In the genomic region with DNA sequence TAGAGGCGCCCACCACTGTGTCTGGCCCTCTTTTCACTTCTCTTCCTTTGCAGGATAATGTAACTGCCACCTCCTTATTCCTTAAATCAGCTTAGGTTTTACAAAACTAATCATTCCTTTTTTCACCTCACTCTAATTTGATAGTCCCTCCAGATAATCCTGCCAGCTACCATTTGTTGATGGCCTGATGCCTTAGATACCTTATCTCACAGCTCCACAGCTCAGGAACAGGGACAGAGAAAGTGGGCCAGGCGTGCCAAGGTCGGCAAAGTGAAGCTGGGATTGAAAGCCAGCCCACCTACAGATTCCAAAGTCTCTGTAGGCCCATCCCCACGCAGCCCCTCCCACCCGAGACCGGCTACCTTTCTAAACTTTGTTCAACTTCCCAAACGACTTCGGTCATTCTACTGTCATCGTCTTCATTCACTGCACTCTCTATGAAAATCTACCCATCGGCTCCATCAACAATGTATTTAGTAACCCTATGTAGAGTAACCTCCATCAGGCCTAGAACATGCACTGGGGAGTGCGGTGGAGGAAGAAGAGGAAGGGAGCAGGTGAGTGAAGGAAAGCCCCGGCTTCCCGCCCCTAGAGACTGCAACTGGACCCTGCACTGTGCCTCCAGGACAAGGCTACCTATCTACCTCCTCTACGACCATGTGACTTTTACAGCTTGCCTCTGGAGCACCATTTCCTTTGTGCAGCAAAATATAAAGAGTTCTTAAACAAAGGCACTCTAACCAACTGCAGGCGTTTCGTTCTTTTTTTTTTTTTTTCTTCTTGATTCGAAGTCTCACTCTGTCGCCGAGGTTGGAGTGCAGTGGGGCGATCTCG, we compare ENCODE assay signal across 8 cellular contexts. TPM values are rescaled to one million over a fixed set of nuclear protein-coding genes. Genes with fewer than 3 reads are reported as not detected.
A peak's percentile ranks its signal among the peaks of the same experiment; 100 is the strongest.
DNase-seq lines count a peak whose midpoint lies in the region; ATAC-seq and TF ChIP-seq lines count a peak whose summit lies in the region.

No MANE protein-coding gene starts in this region.

- H3K4me3 ChIP-seq in MG63 (peak overlapping the region; percentile 67), colonic mucosa (peak overlapping the region; percentile 81), muscle layer of colon (ENCODE audit: low read depth in 1 of 2, low read length in 2 of 2) (peak overlapping the region in 1 of 2 donors; percentile 84)

- H3K9me3 ChIP-seq in MG63 (no peaks in the 10 kb centered on the region), colonic mucosa (no peaks in the 10 kb centered on the region), muscle layer of colon (ENCODE audit: low read length) (no peaks in the 10 kb centered on the region)

- H3K4me1 ChIP-seq in colonic mucosa (no peaks in the 10 kb centered on the region), muscle layer of colon (ENCODE audit: insufficient read depth, low read length) (peaks cover 12% of the 10 kb centered on the region)

- H3K9ac ChIP-seq in colonic mucosa (ENCODE audit: low read depth in 2 of 2, low read length in 2 of 2): peak overlapping the region in 1 of 2 donors; percentile 89
- peak overlapping the region; percentile 46 for H3K9ac ChIP-seq in muscle layer of colon (ENCODE audit: low read length)

- DNase-seq in GM13977 (ENCODE audit: low spot score) (peak; percentile 29), MG63 (no peak), colonic mucosa (peak; percentile 68), GM19238 (ENCODE audit: insufficient read length, low spot score) (no peak), posterior vena cava (ENCODE audit: low spot score) (no peak)

- in situ Hi-C loops in GM13977 (cut with MboI; ENCODE audit: low pct_unique_long_range_greater_than_20kb, low sequenced_read_pairs, unreplicated experiment): no loop called here

- ATAC-seq in HG02759 (IDR thresholded peaks at IDR 0.05; ENCODE audit: unreplicated experiment) (no peak), GM18511 (IDR thresholded peaks at IDR 0.05; ENCODE audit: unreplicated experiment) (no peak)

- intact Hi-C loops in colonic mucosa (cut with DNase I) (loop anchor here (5.0 kb wide), 2 partner anchors 101 to 269 kb away; a partner anchor contains a TSS), posterior vena cava (cut with DNase I) (loop anchor here in 1 of 2 donors (5.0 kb wide), 1 partner anchor 116 kb away; a partner anchor contains a TSS)

- no peak for TF ChIP-seq CTCF in GM13977 (IDR thresholded peaks at IDR 0.05; ENCODE audit: extremely low read depth, insufficient read depth, missing control alignments)
- no peak for TF ChIP-seq CTCF in colonic mucosa (IDR thresholded peaks at IDR 0.05)

- H3K36me3 ChIP-seq in MG63: no peaks in the 10 kb centered on the region
- no peaks in the 10 kb centered on the region for H3K36me3 ChIP-seq in colonic mucosa
- H3K36me3 ChIP-seq in muscle layer of colon (ENCODE audit: insufficient read depth, low read length): no peaks in the 10 kb centered on the region

- H3K27me3 ChIP-seq in MG63 (no peaks in the 10 kb centered on the region), colonic mucosa (no peaks in the 10 kb centered on the region), muscle layer of colon (ENCODE audit: control insufficient read depth in 1 of 2, insufficient read depth in 2 of 2, low read length in 2 of 2) (no peaks in the 10 kb centered on the region)

- peak overlapping the region; percentile 96 for H3K27ac ChIP-seq in colonic mucosa
- H3K27ac ChIP-seq in muscle layer of colon (ENCODE audit: low read depth, low read length): no peak overlapping the region

RNA-seq across cellular contexts. Expression of a gene that starts 1.5 kb away (rescaled TPM):
- 16.1 and 22.7 TPM in 2 replicates for total RNA-seq in MG63 (2014; rRNA removed; shearing (Covaris generic); ENCODE audit: low replicate concordance)
- total RNA-seq in colonic mucosa: 100 to 1,000 TPM; 110 to 115 TPM
- total RNA-seq in posterior vena cava: 10 to 100 TPM; 10.5 to 11.6 TPM

RNA-seq across cellular contexts. Expression of a gene that starts 28.1 kb away (rescaled TPM):
- 10.9 and 11.0 TPM in 2 replicates for total RNA-seq in MG63 (2014; rRNA removed; shearing (Covaris generic); ENCODE audit: low replicate concordance)
- total RNA-seq in colonic mucosa (10 to 100 TPM; 46.9 to 55.1 TPM), posterior vena cava (10 to 100 TPM; 26.9 to 31.9 TPM)

Comparison
In these comparisons a context has a peak if more than half of its experiments do, and no peak if none do; other contexts are left out.
1. DNase-seq: peak in GM13977 (single experiment) and colonic mucosa (single experiment); none in MG63 (single experiment), GM19238 (single experiment) and posterior vena cava (single experiment).